In genomic region chr13:113361406-113361805, GRCh38 we compare ENCODE assay signal across 1 cellular context.
TF ChIP-seq lines count a peak whose summit lies in the region.

No MANE protein-coding gene starts in this region.

TF ChIP-seq in GM12878, 131 proteins besides CTCF, POLR2A, EP300 and RAD21 (continued from another document):
- TF ChIP-seq PRDM15 (CRISPR knock-in tag; IDR thresholded peaks at IDR 0.05) (no peak), MTA3 (IDR thresholded peaks at IDR 0.05; ENCODE audit: borderline replicate concordance, low read length) (no peak), LARP7 (IDR thresholded peaks at IDR 0.05) (no peak), BCL3 (IDR thresholded peaks at IDR 0.05; ENCODE audit: borderline replicate concordance, insufficient read depth, low read depth, low read length, poor library complexity, severe bottlenecking) (no peak), RFX5 (IDR thresholded peaks at IDR 0.05; ENCODE audit: low read depth, low read length) (no peak), TCF3 (IDR thresholded peaks at IDR 0.05; ENCODE audit: borderline replicate concordance, insufficient read depth, low read depth, low read length) (no peak), HDGF (IDR thresholded peaks at IDR 0.05) (no peak), WRNIP1 (IDR thresholded peaks at IDR 0.05; ENCODE audit: borderline replicate concordance, low read depth, low read length) (no peak), POLR2AphosphoS5 (IDR thresholded peaks at IDR 0.05; ENCODE audit: low read length) (no peak), E2F8 (IDR thresholded peaks at IDR 0.05; ENCODE audit: low read depth, partially characterized antibody) (no peak), IRF3 (IDR thresholded peaks at IDR 0.05) (no peak), ETV6 (conservative IDR thresholded peaks at IDR 0.05 in 1 of 2, IDR thresholded peaks at IDR 0.05 in 1 of 2; ENCODE audit: borderline replicate concordance in 1 of 2, low read depth in 1 of 2) (no peak), TARDBP (IDR thresholded peaks at IDR 0.05; ENCODE audit: borderline replicate concordance) (no peak), SREBF2 (IDR thresholded peaks at IDR 0.05; ENCODE audit: low read length) (no peak), BMI1 (IDR thresholded peaks at IDR 0.05; ENCODE audit: borderline replicate concordance) (no peak)
